Comparison of ENCODE assay signal across 21 cellular contexts in genomic region chr7:159040912-159041711, GRCh38.
A peak's percentile ranks its signal among the peaks of the same experiment; 100 is the strongest.
DNase-seq lines count a peak whose midpoint lies in the region; ATAC-seq and TF ChIP-seq lines count a peak whose summit lies in the region.
"Had no signal": no experiment of that assay in that cellular context is flagged by ENCODE, and none has a peak within 500 bp of the region (broad histone marks: within the 10 kb centered on the region; RNA-seq: fewer than 3 reads in every experiment).

No MANE protein-coding gene starts in this region.

- H3K9me3 Mint-ChIP-seq in activated naive CD4-positive, alpha-beta T cell treated with anti-CD3 and anti-CD28 coated beads, Interleukin-2, amount 10 ng/mL, durations not matched to agents 7 days and 5 days: no peaks in the 10 kb centered on the region
- H3K9me3 Mint-ChIP-seq in activated naive CD4-positive, alpha-beta T cell treated with anti-CD3 and anti-CD28 coated beads for 36 hours: peaks cover 1% of the 10 kb centered on the region
- no peaks in the 10 kb centered on the region for H3K9me3 Mint-ChIP-seq in central memory CD8-positive, alpha-beta T cell
- H3K9me3 Mint-ChIP-seq in neural progenitor cell: peaks cover 24% of the 10 kb centered on the region
- H3K9me3 Mint-ChIP-seq: activated naive CD4-positive, alpha-beta T cell treated with anti-CD3 and anti-CD28 coated beads, Interleukin-2, amount 50 U/mL, for 24 hours had no signal

- H3K4me3 Mint-ChIP-seq in activated naive CD4-positive, alpha-beta T cell treated with anti-CD3 and anti-CD28 coated beads, Interleukin-2, amount 10 ng/mL, durations not matched to agents 7 days and 5 days: no peak overlapping the region
- no peak overlapping the region for H3K4me3 Mint-ChIP-seq in activated naive CD4-positive, alpha-beta T cell treated with anti-CD3 and anti-CD28 coated beads for 36 hours
- H3K4me3 Mint-ChIP-seq in central memory CD8-positive, alpha-beta T cell: no peak overlapping the region
- no peak overlapping the region for H3K4me3 Mint-ChIP-seq in neural progenitor cell
- H3K4me3 Mint-ChIP-seq: activated naive CD4-positive, alpha-beta T cell treated with anti-CD3 and anti-CD28 coated beads, Interleukin-2, amount 50 U/mL, for 24 hours; B cell; stimulated activated naive CD8-positive, alpha-beta T cell treated with anti-CD3 and anti-CD28 coated beads, Interleukin-15, amount 100 ng/mL, for 72 hours had no signal

- H3K4me1 ChIP-seq in upper lobe of right lung: no peaks in the 10 kb centered on the region
- H3K4me1 ChIP-seq in neural progenitor cell: peaks cover 7% of the 10 kb centered on the region
- H3K4me1 ChIP-seq: tibial nerve had no signal

- peak; percentile 10 for DNase-seq in activated naive CD4-positive, alpha-beta T cell treated with anti-CD3 and anti-CD28 coated beads, Interleukin-2, amount 10 ng/mL, durations not matched to agents 7 days and 5 days
- no peak for DNase-seq in activated naive CD4-positive, alpha-beta T cell treated with anti-CD3 and anti-CD28 coated beads for 36 hours
- peak; percentile 2 for DNase-seq in central memory CD8-positive, alpha-beta T cell (ENCODE audit: low spot score in 2 of 2)
- DNase-seq in mesenteric fat pad (ENCODE audit: low spot score) (peak; percentile 84), upper lobe of right lung (no peak), NCI-H1417 (lab: John Stamatoyannopoulos, UW) (no peak), neural progenitor cell (ENCODE audit: low spot score) (no peak)
- DNase-seq: activated CD4-positive, alpha-beta T cell treated with anti-CD3 and anti-CD28 coated beads for 1 hour; amygdala; DMS79; GF-D8; HCEC 1CT; mesendoderm; NCI-H2081; NCI-H774; psoas muscle; stimulated activated naive CD8-positive, alpha-beta T cell treated with anti-CD3 and anti-CD28 coated beads, Interleukin-15, amount 100 ng/mL, for 72 hours had no signal

- ATAC-seq in central memory CD8-positive, alpha-beta T cell (replicated peaks; ENCODE audit: extremely low read depth, poor library complexity, severe bottlenecking): no peak
- ATAC-seq in upper lobe of right lung (peak; percentile 14), GM21528 (IDR thresholded peaks at IDR 0.05; ENCODE audit: low FRiP score, unreplicated experiment) (no peak)
- ATAC-seq: stimulated activated naive CD8-positive, alpha-beta T cell treated with anti-CD3 and anti-CD28 coated beads, Interleukin-15, amount 100 ng/mL, for 72 hours had no signal

- no peak overlapping the region for H2AFZ ChIP-seq in neural progenitor cell (replicated peaks)

- H3K9ac ChIP-seq in neural progenitor cell: no peak overlapping the region

- CTCF ChIA-PET in activated naive CD4-positive, alpha-beta T cell treated with anti-CD3 and anti-CD28 coated beads, Interleukin-2, amount 10 ng/mL, durations not matched to agents 7 days and 5 days (lab: Charles Lee): interaction anchor here (1.2 kb wide), 1 partner anchor 111 kb away, joined by 3 read pairs; no protein-coding TSS in a partner anchor
- CTCF ChIA-PET in activated naive CD4-positive, alpha-beta T cell treated with anti-CD3 and anti-CD28 coated beads for 36 hours (lab: Charles Lee): interaction anchor here (0.5 kb wide), 1 partner anchor 21 kb away, joined by 4 read pairs; no protein-coding TSS in a partner anchor

- H3K4me3 ChIP-seq in upper lobe of right lung (no peak overlapping the region), neural progenitor cell (no peak overlapping the region)
- H3K4me3 ChIP-seq: psoas muscle, tibial nerve had no signal

- H3K4me2 ChIP-seq in neural progenitor cell: no peak overlapping the region

- intact Hi-C loops in activated naive CD4-positive, alpha-beta T cell treated with anti-CD3 and anti-CD28 coated beads for 36 hours (cut with micrococcal nuclease): no loop called here
- intact Hi-C loops in upper lobe of right lung (cut with DNase I): no loop called here

- H3K27me3 Mint-ChIP-seq in activated naive CD4-positive, alpha-beta T cell treated with anti-CD3 and anti-CD28 coated beads, Interleukin-2, amount 10 ng/mL, durations not matched to agents 7 days and 5 days: peaks cover 28% of the 10 kb centered on the region
- peaks cover 2% of the 10 kb centered on the region for H3K27me3 Mint-ChIP-seq in activated naive CD4-positive, alpha-beta T cell treated with anti-CD3 and anti-CD28 coated beads for 36 hours (ENCODE audit: low read depth)
- no peaks in the 10 kb centered on the region for H3K27me3 Mint-ChIP-seq in central memory CD8-positive, alpha-beta T cell
- peaks cover 2% of the 10 kb centered on the region for H3K27me3 Mint-ChIP-seq in neural progenitor cell (ENCODE audit: insufficient read depth, low read depth)
- H3K27me3 Mint-ChIP-seq: B cell had no signal

- no peaks in the 10 kb centered on the region for H3K36me3 Mint-ChIP-seq in activated naive CD4-positive, alpha-beta T cell treated with anti-CD3 and anti-CD28 coated beads, Interleukin-2, amount 10 ng/mL, durations not matched to agents 7 days and 5 days
- no peaks in the 10 kb centered on the region for H3K36me3 Mint-ChIP-seq in activated naive CD4-positive, alpha-beta T cell treated with anti-CD3 and anti-CD28 coated beads for 36 hours (ENCODE audit: low read depth)
- H3K36me3 Mint-ChIP-seq in central memory CD8-positive, alpha-beta T cell (ENCODE audit: insufficient read depth): no peaks in the 10 kb centered on the region
- H3K36me3 Mint-ChIP-seq in neural progenitor cell: no peaks in the 10 kb centered on the region
- H3K36me3 Mint-ChIP-seq: activated naive CD4-positive, alpha-beta T cell treated with anti-CD3 and anti-CD28 coated beads, Interleukin-2, amount 50 U/mL, for 24 hours had no signal

- H3K9me3 ChIP-seq in upper lobe of right lung (no peaks in the 10 kb centered on the region), neural progenitor cell (ENCODE audit: low read depth) (no peaks in the 10 kb centered on the region)
- H3K9me3 ChIP-seq: psoas muscle had no signal

- no peak overlapping the region for H3K27ac Mint-ChIP-seq in activated naive CD4-positive, alpha-beta T cell treated with anti-CD3 and anti-CD28 coated beads, Interleukin-2, amount 10 ng/mL, durations not matched to agents 7 days and 5 days
- no peak overlapping the region for H3K27ac Mint-ChIP-seq in activated naive CD4-positive, alpha-beta T cell treated with anti-CD3 and anti-CD28 coated beads for 36 hours
- no peak overlapping the region for H3K27ac Mint-ChIP-seq in central memory CD8-positive, alpha-beta T cell (ENCODE audit: low read depth)
- H3K27ac Mint-ChIP-seq in neural progenitor cell: no peak overlapping the region
- H3K27ac Mint-ChIP-seq: activated naive CD4-positive, alpha-beta T cell treated with anti-CD3 and anti-CD28 coated beads, Interleukin-2, amount 50 U/mL, for 24 hours; B cell; stimulated activated naive CD8-positive, alpha-beta T cell treated with anti-CD3 and anti-CD28 coated beads, Interleukin-15, amount 100 ng/mL, for 72 hours had no signal

- H3F3A ChIP-seq in neural progenitor cell (ENCODE audit: low read depth): no peaks in the 10 kb centered on the region

- H3K36me3 ChIP-seq in upper lobe of right lung (no peaks in the 10 kb centered on the region), neural progenitor cell (no peaks in the 10 kb centered on the region)
- H3K36me3 ChIP-seq: tibial nerve had no signal

- H3K4me1 Mint-ChIP-seq in activated naive CD4-positive, alpha-beta T cell treated with anti-CD3 and anti-CD28 coated beads, Interleukin-2, amount 10 ng/mL, durations not matched to agents 7 days and 5 days: peaks cover 5% of the 10 kb centered on the region
- peaks cover 6% of the 10 kb centered on the region for H3K4me1 Mint-ChIP-seq in activated naive CD4-positive, alpha-beta T cell treated with anti-CD3 and anti-CD28 coated beads for 36 hours (ENCODE audit: low read depth)
- H3K4me1 Mint-ChIP-seq in central memory CD8-positive, alpha-beta T cell: no peaks in the 10 kb centered on the region
- peaks cover 5% of the 10 kb centered on the region for H3K4me1 Mint-ChIP-seq in neural progenitor cell
- H3K4me1 Mint-ChIP-seq: activated naive CD4-positive, alpha-beta T cell treated with anti-CD3 and anti-CD28 coated beads, Interleukin-2, amount 50 U/mL, for 24 hours; B cell; stimulated activated naive CD8-positive, alpha-beta T cell treated with anti-CD3 and anti-CD28 coated beads, Interleukin-15, amount 100 ng/mL, for 72 hours had no signal

- H3K27ac ChIP-seq in upper lobe of right lung: no peak overlapping the region
- H3K27ac ChIP-seq in neural progenitor cell: no peak overlapping the region
- H3K27ac ChIP-seq: psoas muscle, tibial nerve had no signal

- TF ChIP-seq CTCF in upper lobe of right lung (IDR thresholded peaks at IDR 0.05) (no peak), neural progenitor cell (IDR thresholded peaks at IDR 0.05) (no peak)

- no peaks in the 10 kb centered on the region for H4K20me1 ChIP-seq in neural progenitor cell (ENCODE audit: low read depth)

- no peaks in the 10 kb centered on the region for H3K27me3 ChIP-seq in upper lobe of right lung
- no peaks in the 10 kb centered on the region for H3K27me3 ChIP-seq in neural progenitor cell
- H3K27me3 ChIP-seq: tibial nerve had no signal

- H3K79me2 ChIP-seq in neural progenitor cell (ENCODE audit: low read depth): no peaks in the 10 kb centered on the region

Comparison
In these comparisons a context has a peak if more than half of its experiments do, and no peak if none do; other contexts are left out.
1. DNase-seq: peak in activated naive CD4-positive, alpha-beta T cell treated with anti-CD3 and anti-CD28 coated beads, Interleukin-2, amount 10 ng/mL, durations not matched to agents 7 days and 5 days (single experiment), central memory CD8-positive, alpha-beta T cell (2 of 2) and mesenteric fat pad (single experiment); none in activated naive CD4-positive, alpha-beta T cell treated with anti-CD3 and anti-CD28 coated beads for 36 hours (single experiment), upper lobe of right lung (single experiment), NCI-H1417 (0 of 3) and neural progenitor cell (single experiment).